ENCODE assay signal across 1 cellular context in genomic region chr2:11320698-11321492, GRCh38.
TF ChIP-seq lines count a peak whose summit lies in the region.

No MANE protein-coding gene starts in this region.

TF ChIP-seq in HepG2, 621 proteins besides CTCF, POLR2A, EP300 and RAD21 (continued from another document):
- TF ChIP-seq FOXP1 (IDR thresholded peaks at IDR 0.05) (no peak), FOXP1 (CRISPR knock-in tag; IDR thresholded peaks at IDR 0.05) (no peak), SRY (CRISPR knock-in tag; IDR thresholded peaks at IDR 0.05) (no peak), ZNF766 (CRISPR knock-in tag; IDR thresholded peaks at IDR 0.05; ENCODE audit: borderline replicate concordance) (no peak), ZMYM3 (CRISPR knock-in tag; IDR thresholded peaks at IDR 0.05) (0 out of 2 replicates have a peak, but pooled peaks have one; percentile 10), PRPF4 (IDR thresholded peaks at IDR 0.05; ENCODE audit: low read depth, low read length, poor library complexity, severe bottlenecking) (peak; percentile 44), CENPT (CRISPR knock-in tag; IDR thresholded peaks at IDR 0.05; ENCODE audit: low read depth) (no peak), HNF1A (IDR thresholded peaks at IDR 0.05; ENCODE audit: low read depth) (no peak), HNF1A (CRISPR knock-in tag; IDR thresholded peaks at IDR 0.05; ENCODE audit: borderline replicate concordance) (no peak), ZNF460 (CRISPR knock-in tag; IDR thresholded peaks at IDR 0.05; ENCODE audit: borderline replicate concordance) (peak; percentile 62; the same call in 1 of the 2 replicates), POLR2AphosphoS5 (IDR thresholded peaks at IDR 0.05; ENCODE audit: low read depth, low read length) (no peak), SSRP1 (CRISPR knock-in tag; IDR thresholded peaks at IDR 0.05) (0 out of 2 replicates have a peak, but pooled peaks have one; percentile 48), ZBTB38 (CRISPR knock-in tag; IDR thresholded peaks at IDR 0.05) (peak; percentile 50; the same call in 1 of the 2 replicates), SMC3 (IDR thresholded peaks at IDR 0.05; ENCODE audit: low read length) (peak; percentile 19; the same call in 1 of the 2 replicates), RBM22 (optimal IDR thresholded peaks at IDR 0.05; ENCODE audit: low read length) (peak; percentile 82), ZNF687 (CRISPR knock-in tag; IDR thresholded peaks at IDR 0.05) (peak; percentile 24; the same call in 1 of the 2 replicates), TEAD3 (CRISPR knock-in tag; optimal IDR thresholded peaks at IDR 0.05; ENCODE audit: borderline replicate concordance) (peak; percentile 17), HNRNPK (IDR thresholded peaks at IDR 0.05; ENCODE audit: low read depth, low read length, poor library complexity, severe bottlenecking) (no peak)
TF ChIP-seq in HepG2: peak in this region for 10.
